In the genomic region with DNA sequence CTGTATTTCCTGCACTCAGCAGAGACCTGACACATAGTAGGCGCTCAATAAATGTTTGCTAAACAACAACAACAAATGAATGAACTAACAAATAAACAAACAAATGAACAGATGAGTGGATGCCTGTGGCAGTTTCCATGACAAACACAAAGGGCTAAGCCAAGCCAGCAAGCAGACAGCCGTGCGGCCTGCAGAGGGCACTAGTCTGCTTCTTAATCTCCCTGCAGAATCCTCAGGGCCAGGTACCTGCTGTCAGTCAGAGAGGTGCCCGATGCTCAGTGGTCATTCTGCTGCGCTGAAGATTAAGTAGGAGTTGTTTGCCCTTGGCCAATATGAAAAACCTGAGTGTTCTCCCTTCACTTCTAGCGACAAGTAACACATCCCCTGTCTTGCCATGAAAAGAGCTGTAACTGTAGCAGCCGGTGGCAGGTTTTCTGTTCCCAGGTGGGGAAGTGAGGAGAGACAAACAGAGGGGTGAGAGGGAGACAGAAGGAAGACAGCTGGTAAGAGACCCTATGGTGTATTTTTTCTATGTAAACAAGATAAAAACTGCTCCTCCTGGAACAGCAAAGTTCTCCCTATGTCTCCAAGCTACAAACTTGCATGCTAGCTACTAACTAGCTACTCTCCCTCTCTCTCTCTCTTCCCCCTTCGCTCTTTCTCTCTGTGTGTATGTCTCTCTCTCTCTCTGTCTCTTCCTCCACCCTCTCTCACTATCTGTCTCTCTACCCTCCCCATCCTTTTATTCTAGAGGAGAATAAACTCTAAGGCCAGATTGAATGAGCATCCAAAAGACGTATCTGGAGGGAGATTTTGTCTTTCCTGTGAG, we compare ENCODE assay signal across 9 cellular contexts. TPM values are rescaled to one million over a fixed set of nuclear protein-coding genes. Genes with fewer than 3 reads are reported as not detected.
DNase-seq lines count a peak whose midpoint lies in the region; FAIRE-seq and TF ChIP-seq lines count a peak whose summit lies in the region.
"Had no signal": no experiment of that assay in that cellular context is flagged by ENCODE, and none has a peak within 500 bp of the region (broad histone marks: within the 10 kb centered on the region; RNA-seq: fewer than 3 reads in every experiment).

MC3R (plus strand) TSS at position 779 of the 829 bp plus-strand sequence. CDS start 112 bp downstream, outside the sequence.

- H2AFZ ChIP-seq in KMS-11 (ENCODE audit: low read depth) (no peak within 1 kb of the TSS), keratinocyte (ENCODE audit: control insufficient read depth, low read length) (no peak within 1 kb of the TSS)

- H3K9me1 ChIP-seq in keratinocyte (ENCODE audit: control insufficient read depth, extremely low read depth, insufficient read depth, low read length), result no peaks in the 10 kb centered on the region

- H3K4me1 ChIP-seq in KMS-11 (ENCODE audit: low read depth, poor library complexity, severe bottlenecking) (no peaks in the 10 kb centered on the region), SJCRH30 (peaks cover 4% of the 10 kb centered on the region; the same call in 1 of the 2 replicates), keratinocyte (ENCODE audit: control insufficient read depth, extremely low read depth, insufficient read depth, low read length) (no peaks in the 10 kb centered on the region)

- H3K9me3 ChIP-seq in SJCRH30 (replicated peaks), result no peaks in the 10 kb centered on the region
- H3K9me3 ChIP-seq in keratinocyte (ENCODE audit: control insufficient read depth, low read depth, low read length), result no peaks in the 10 kb centered on the region

- H4K20me1 ChIP-seq in KMS-11 (ENCODE audit: insufficient read depth), result no peaks in the 10 kb centered on the region
- no peaks in the 10 kb centered on the region for H4K20me1 ChIP-seq in keratinocyte (ENCODE audit: control insufficient read depth, extremely low read depth, insufficient read depth, low read length)

- no peaks in the 10 kb centered on the region for H3K27me3 ChIP-seq in KMS-11 (ENCODE audit: insufficient read depth, low read depth)
- H3K27me3 ChIP-seq in SJCRH30, result peaks cover 35% of the 10 kb centered on the region
- H3K27me3 ChIP-seq in keratinocyte (ENCODE audit: control insufficient read depth, extremely low read depth, insufficient read depth, low read length), result peaks cover 15% of the 10 kb centered on the region

- no peak within 1 kb of the TSS for H3K9ac ChIP-seq in KMS-11
- H3K9ac ChIP-seq in keratinocyte (ENCODE audit: control insufficient read depth, extremely low read depth, insufficient read depth, low read length), result no peak within 1 kb of the TSS

- peak; percentile 73 for FAIRE-seq in keratinocyte (lab: Jason Lieb, UNC)

- H3K27ac ChIP-seq in KMS-11 (no peak within 1 kb of the TSS), SJCRH30 (no peak within 1 kb of the TSS), keratinocyte (ENCODE audit: control insufficient read depth, insufficient read depth, low read length) (no peak within 1 kb of the TSS)

- no peak within 1 kb of the TSS for H3K4me2 ChIP-seq in KMS-11
- H3K4me2 ChIP-seq in keratinocyte (ENCODE audit: control insufficient read depth, extremely low read depth, insufficient read depth, low read depth, low read length), result no peak within 1 kb of the TSS

- H3K79me2 ChIP-seq in KMS-11 (ENCODE audit: insufficient read depth, low read depth), result no peaks in the 10 kb centered on the region
- H3K79me2 ChIP-seq in keratinocyte (ENCODE audit: control insufficient read depth, insufficient read depth, low read length), result no peaks in the 10 kb centered on the region

- H3K36me3 ChIP-seq in KMS-11 (ENCODE audit: insufficient read depth) (no peaks in the 10 kb centered on the region), SJCRH30 (no peaks in the 10 kb centered on the region), keratinocyte (ENCODE audit: control insufficient read depth in 2 of 2, extremely low read depth in 1 of 2, insufficient read depth in 2 of 2, low read length in 2 of 2) (no peaks in the 10 kb centered on the region)

- H3K4me3 ChIP-seq in KMS-11 (IDR thresholded peaks at IDR 0.05; ENCODE audit: insufficient read depth, low read depth, low read length) (no peak within 1 kb of the TSS), SJCRH30 (no peak within 1 kb of the TSS), keratinocyte (ENCODE audit: control insufficient read depth in 2 of 3, extremely low read depth in 1 of 3, insufficient read depth in 2 of 3, low read depth in 1 of 3, low read length in 3 of 3) (no peak within 1 kb of the TSS)

- dilution Hi-C loops in keratinocyte (cut with MboI; ENCODE audit: extremely low pct_ligation_motif_present, low sequenced_read_pairs), result no loop called here

- DNase-seq in COLO829 (ENCODE audit: low spot score) (peak; percentile 66), GM19238 (ENCODE audit: insufficient read length, low spot score) (peak; percentile 13), SJCRH30 (peak; percentile 69 to 81), astrocyte of the hippocampus (ENCODE audit: low read depth, low spot score) (peak; percentile 63), keratinocyte (ENCODE audit: low read depth, low spot score) (no peak)
- DNase-seq in stimulated activated CD4-positive, alpha-beta T cell treated with anti-CD3 and anti-CD28 coated beads, TNF-alpha, amount 100 ng/mL, for 4 hours (ENCODE audit: low read depth in 3 of 3), result peak in 2 of 3 experiments; percentile 0 to 5
- DNase-seq in effector CD4-positive, alpha-beta T cell, result no peak
- DNase-seq: natural killer cell had no signal

- peak; percentile 85 for TF ChIP-seq CTCF in KMS-11 (conservative IDR thresholded peaks at IDR 0.05; ENCODE audit: low read depth, low read length)
- TF ChIP-seq CTCF in keratinocyte (optimal IDR thresholded peaks at IDR 0.05 in 1 of 3, IDR thresholded peaks at IDR 0.05 in 1 of 3, conservative IDR thresholded peaks at IDR 0.05 in 1 of 3; ENCODE audit: extremely low read depth in 1 of 3, insufficient read depth in 2 of 3, low read length in 3 of 3), result peak; percentile 80 to 91 (median 90)

RNA-seq across cellular contexts. Expression of gene MC3R, which starts in this region (rescaled TPM):
- not detected in 2 replicates for total RNA-seq in SJCRH30 (2014; rRNA removed; shearing (Covaris generic))
- polyA plus RNA-seq in keratinocyte, result not detected in 3 replicates
- not detected for polyA plus RNA-seq in keratinocyte (2011; ENCODE audit: low read depth)
- not detected in 2 replicates for polyA plus RNA-seq in keratinocyte (2011; cell fraction: cytosol; rRNA removed)
- polyA plus RNA-seq in keratinocyte (2011; cell fraction: nucleus; rRNA removed), result not detected in 2 replicates
- not detected in 2 replicates for polyA plus RNA-seq in keratinocyte (2012; ENCODE audit: low replicate concordance)
- polyA minus RNA-seq in keratinocyte, result not detected in 3 replicates
- not detected for polyA minus RNA-seq in keratinocyte (2011; cell fraction: cytosol; rRNA and poly(A)+ RNA removed)
- not detected in 2 replicates for polyA minus RNA-seq in keratinocyte (2011; cell fraction: nucleus; rRNA and poly(A)+ RNA removed)
- total RNA-seq: natural killer cell had no signal

Comparison
In these comparisons a context has a peak if more than half of its experiments do, and no peak if none do; other contexts are left out.
1. Peak in DNase-seq in SJCRH30; RNA of the gene not detected or under 1 TPM.
2. DNase-seq: peak in COLO829 (single experiment), GM19238 (single experiment), astrocyte of the hippocampus (single experiment) and stimulated activated CD4-positive, alpha-beta T cell treated with anti-CD3 and anti-CD28 coated beads, TNF-alpha, amount 100 ng/mL, for 4 hours (2 of 3); none in keratinocyte (single experiment) and effector CD4-positive, alpha-beta T cell (single experiment).